ENCODE assay signal across 10 cellular contexts in genomic region chr12:14619731-14620501, GRCh38. TPM values are rescaled to one million over a fixed set of nuclear protein-coding genes. Genes with fewer than 3 reads are reported as not detected.
DNase-seq lines count a peak whose midpoint lies in the region; ATAC-seq and TF ChIP-seq lines count a peak whose summit lies in the region.
"Had no signal": no experiment of that assay in that cellular context is flagged by ENCODE, and none has a peak within 500 bp of the region (broad histone marks: within the 10 kb centered on the region; RNA-seq: fewer than 3 reads in every experiment).

No MANE protein-coding gene starts in this region.

- peaks cover 9 to 12% of the 10 kb centered on the region in 2 donors for H3K9me3 Mint-ChIP-seq in stimulated activated naive B cell treated with anti-CD40 and anti-IgM and Interleukin-4, amounts not matched to agents 10 μg/mL and 1 μg/mL and 100 μg/mL, for 72 hours
- H3K9me3 Mint-ChIP-seq: immature natural killer cell had no signal

- H3K27me3 ChIP-seq in heart left ventricle = no peaks in the 10 kb centered on the region
- no peaks in the 10 kb centered on the region for H3K27me3 ChIP-seq in left ventricle myocardium inferior (ENCODE audit: low read depth)

- peaks cover 4% of the 10 kb centered on the region in 2 donors for H3K36me3 Mint-ChIP-seq in stimulated activated naive B cell treated with anti-CD40 and anti-IgM and Interleukin-4, amounts not matched to agents 10 μg/mL and 1 μg/mL and 100 μg/mL, for 72 hours
- H3K36me3 Mint-ChIP-seq: immature natural killer cell had no signal

- H3K27ac ChIP-seq in heart left ventricle (no peak overlapping the region), left ventricle myocardium inferior (replicated peaks) (no peak overlapping the region)

- no peak overlapping the region for H3K4me3 Mint-ChIP-seq in stimulated activated naive B cell treated with anti-CD40 and anti-IgM and Interleukin-4, amounts not matched to agents 10 μg/mL and 1 μg/mL and 100 μg/mL, for 72 hours
- H3K4me3 Mint-ChIP-seq: immature natural killer cell had no signal

- peak; percentile 30 for TF ChIP-seq POLR2A in GM19193 (IDR thresholded peaks at IDR 0.05; ENCODE audit: extremely low read depth, insufficient read depth, insufficient read length)
- TF ChIP-seq POLR2A in heart left ventricle (IDR thresholded peaks at IDR 0.05) = no peak

- peaks cover 23 to 38% of the 10 kb centered on the region in 2 donors for H3K4me1 Mint-ChIP-seq in stimulated activated naive B cell treated with anti-CD40 and anti-IgM and Interleukin-4, amounts not matched to agents 10 μg/mL and 1 μg/mL and 100 μg/mL, for 72 hours
- H3K4me1 Mint-ChIP-seq: immature natural killer cell had no signal

- H3K4me3 ChIP-seq in heart left ventricle = no peak overlapping the region
- no peak overlapping the region for H3K4me3 ChIP-seq in left ventricle myocardium inferior

- no peak overlapping the region for H3K27ac Mint-ChIP-seq in stimulated activated naive B cell treated with anti-CD40 and anti-IgM and Interleukin-4, amounts not matched to agents 10 μg/mL and 1 μg/mL and 100 μg/mL, for 72 hours
- H3K27ac Mint-ChIP-seq: immature natural killer cell had no signal

- no peak for TF ChIP-seq CTCF in heart left ventricle (IDR thresholded peaks at IDR 0.05)
- TF ChIP-seq CTCF in left ventricle myocardium inferior (IDR thresholded peaks at IDR 0.05; ENCODE audit: borderline replicate concordance) = no peak

- H3K9me3 ChIP-seq in heart left ventricle (no peaks in the 10 kb centered on the region), left ventricle myocardium inferior (replicated peaks) (no peaks in the 10 kb centered on the region)

- intact Hi-C loops in heart left ventricle (cut with DNase I) = loop anchor here (2.0 to 10.0 kb wide), 9 partner anchors 48 to 385 kb away; partner anchors contain the start of gene PLBD1 (in 1 of the 10)
- intact Hi-C loops in left ventricle myocardium inferior (cut with micrococcal nuclease) = loop anchor here (5.0 to 10.0 kb wide), 2 partner anchors 115 to 383 kb away; no protein-coding TSS in a partner anchor

- H3K27me3 Mint-ChIP-seq in stimulated activated naive B cell treated with anti-CD40 and anti-IgM and Interleukin-4, amounts not matched to agents 10 μg/mL and 1 μg/mL and 100 μg/mL, for 72 hours = no peaks in the 10 kb centered on the region

- peak; percentile 52 for ATAC-seq in HG02852 (IDR thresholded peaks at IDR 0.05; ENCODE audit: unreplicated experiment)
- peak; percentile 21 to 25 for ATAC-seq in stimulated activated naive B cell treated with anti-CD40 and anti-IgM and Interleukin-4, amounts not matched to agents 10 μg/mL and 1 μg/mL and 100 μg/mL, for 72 hours (replicated peaks)
- no peak for ATAC-seq in heart left ventricle
- no peak for ATAC-seq in GM21360 (IDR thresholded peaks at IDR 0.05; ENCODE audit: unreplicated experiment)

- WGBS in heart left ventricle, 4 donors = 82 to 91% (median 84%) methylated on average over 6 of the region's 6 CpGs

- peak; percentile 59 for DNase-seq in NCI-H526 treated with DMSO at 0.1 percent for 48 hours (lab: John Stamatoyannopoulos, UW)
- DNase-seq in stimulated activated naive B cell treated with anti-CD40 and anti-IgM and Interleukin-4, amounts not matched to agents 10 μg/mL and 1 μg/mL and 100 μg/mL, for 72 hours = no peak
- DNase-seq in heart left ventricle = no peak
- no peak for DNase-seq in left ventricle myocardium inferior
- DNase-seq: activated CD8-positive, alpha-beta memory T cell treated with anti-CD3 and anti-CD28 coated beads, Interleukin-2, amount 50 U/mL, for 48 hours; immature natural killer cell had no signal

- H3K4me1 ChIP-seq in heart left ventricle (peaks cover 0 to 8% (median 4%) of the 10 kb centered on the region in 12 donors), left ventricle myocardium inferior (peaks cover 22% of the 10 kb centered on the region)

- H3K36me3 ChIP-seq in heart left ventricle (peaks cover 0 to 4% (median 0%) of the 10 kb centered on the region in 9 donors), left ventricle myocardium inferior (no peaks in the 10 kb centered on the region)

RNA-seq across cellular contexts. Expression of gene PLBD1, which starts 52.2 kb away (rescaled TPM):
- total RNA-seq in heart left ventricle = 10 to 100 TPM; 11.9 to 49.1 (median 26.5) TPM
- 10 to 100 TPM in 1 of 2 donors, 1 to 10 TPM in 1; 6.0 to 13.7 TPM for polyA plus RNA-seq in heart left ventricle
- 29.1 TPM for total RNA-seq in left ventricle myocardium inferior
- total RNA-seq: T-helper 1 cell treated with Interleukin-12 subunit alpha and Interleukin-12 subunit beta and Interleukin-4 antibody, amounts not matched to agents 30 ng/mL and 1 ng/mL, for 36 hours had no signal

Comparison
In these comparisons a context has a peak if more than half of its experiments do, and no peak if none do; other contexts are left out.
1. ATAC-seq: peak in HG02852 (single experiment) and stimulated activated naive B cell treated with anti-CD40 and anti-IgM and Interleukin-4, amounts not matched to agents 10 μg/mL and 1 μg/mL and 100 μg/mL, for 72 hours (2 of 2); none in heart left ventricle (0 of 4) and GM21360 (single experiment).